ENCODE assay signal across 9 cellular contexts in the genomic region with DNA sequence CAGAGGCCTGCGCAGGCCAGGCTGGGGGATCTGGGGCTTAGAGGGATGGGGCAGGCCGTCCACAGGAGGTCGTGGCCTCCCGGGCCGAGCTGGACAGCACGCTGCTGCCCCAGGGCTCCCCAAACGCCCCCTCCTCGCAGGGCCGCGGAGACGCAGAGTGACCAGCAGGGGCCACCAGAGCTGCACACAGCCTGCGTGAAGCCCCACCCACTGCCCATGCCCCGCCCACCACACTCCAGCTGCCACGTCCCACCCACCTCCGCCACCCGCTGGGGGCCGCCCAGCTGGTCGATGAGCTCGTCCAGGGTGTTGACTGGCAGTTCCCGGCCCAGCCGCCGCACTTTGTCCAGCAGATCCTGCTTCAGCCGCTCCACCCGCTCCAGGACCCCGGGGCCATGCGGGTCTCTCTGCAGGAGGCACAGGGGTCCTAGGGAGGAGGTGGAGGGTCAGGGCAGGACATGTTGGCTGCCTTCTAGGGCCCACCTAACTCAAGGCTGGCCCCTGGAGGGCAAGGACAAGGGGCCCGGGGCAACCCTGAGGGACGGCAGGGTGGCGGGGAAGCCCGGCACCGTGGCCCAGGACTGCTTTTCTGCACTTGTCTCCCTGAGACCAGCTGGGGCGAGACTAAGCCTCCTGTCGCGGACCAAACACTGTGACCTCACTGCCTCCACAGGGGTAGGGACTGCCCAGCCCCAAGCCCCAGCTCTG. TPM values are rescaled to one million over a fixed set of nuclear protein-coding genes. Genes with fewer than 3 reads are reported as not detected.
A peak's percentile ranks its signal among the peaks of the same experiment; 100 is the strongest.
DNase-seq lines count a peak whose midpoint lies in the region; ATAC-seq lines count a peak whose summit lies in the region.
"Had no signal": no experiment of that assay in that cellular context is flagged by ENCODE, and none has a peak within 500 bp of the region (broad histone marks: within the 10 kb centered on the region; RNA-seq: fewer than 3 reads in every experiment).

No MANE protein-coding gene starts in this region.

- H3K27me3 ChIP-seq in effector memory CD4-positive, alpha-beta T cell (replicated peaks; ENCODE audit: control insufficient read depth, insufficient read depth, low read length, poor library complexity, severe bottlenecking): no peaks in the 10 kb centered on the region

- in situ Hi-C loops in Caki2 (cut with HindIII; ENCODE audit: low pct_unique_long_range_greater_than_20kb, low sequenced_read_pairs): no loop called here

- no peak overlapping the region for H3K4me3 ChIP-seq in effector memory CD4-positive, alpha-beta T cell (ENCODE audit: insufficient read depth, low read depth, low read length, poor library complexity, severe bottlenecking)
- H3K4me3 ChIP-seq: SK-N-MC had no signal

- H3K27ac ChIP-seq in effector memory CD4-positive, alpha-beta T cell (ENCODE audit: insufficient read depth, low read length, poor library complexity, severe bottlenecking): peak overlapping the region; percentile 42
- H3K27ac ChIP-seq: SK-N-MC had no signal

- peak; percentile 49 for DNase-seq in Caki2 (ENCODE audit: low read depth)
- DNase-seq in NCI-H82 treated with DMSO at 0.1 percent for 48 hours (lab: John Stamatoyannopoulos, UW; ENCODE audit: unreplicated experiment): peak; percentile 65
- peak; percentile 66 to 80 (median 73) for DNase-seq in activated CD8-positive, alpha-beta memory T cell treated with anti-CD3 and anti-CD28 coated beads for 48 hours (ENCODE audit: low read depth in 2 of 3, low spot score in 2 of 3)
- peak; percentile 61 to 77 (median 69) for DNase-seq in effector memory CD4-positive, alpha-beta T cell
- peak; percentile 98 for DNase-seq in mesenteric fat pad (ENCODE audit: low spot score)
- peak; percentile 69 for DNase-seq in stimulated activated CD8-positive, alpha-beta memory T cell treated with anti-CD3 and anti-CD28 coated beads, Interleukin-12 subunit alpha, Interleukin-12 subunit beta, amount 100 ng/mL, for 1 hour (ENCODE audit: low read depth)

- ATAC-seq in HG02885 (IDR thresholded peaks at IDR 0.05; ENCODE audit: poor library complexity, unreplicated experiment): peak; percentile 60
- ATAC-seq in HG02884 (IDR thresholded peaks at IDR 0.05; ENCODE audit: unreplicated experiment): no peak

- peaks cover 10% of the 10 kb centered on the region for H3K4me1 ChIP-seq in effector memory CD4-positive, alpha-beta T cell (ENCODE audit: control insufficient read depth, insufficient read depth, low read length, poor library complexity, severe bottlenecking)

- H3K36me3 ChIP-seq in effector memory CD4-positive, alpha-beta T cell (ENCODE audit: control insufficient read depth, insufficient read depth, low read length): peaks cover 77% of the 10 kb centered on the region

- H3K9me3 ChIP-seq in effector memory CD4-positive, alpha-beta T cell (ENCODE audit: control insufficient read depth, low read length): no peaks in the 10 kb centered on the region

RNA-seq across cellular contexts. Expression of a gene that starts 9.6 kb away (rescaled TPM):
- total RNA-seq in Caki2 (2014; rRNA removed; shearing (Covaris generic); ENCODE audit: low replicate concordance): 693 and 719 TPM in 2 replicates
- total RNA-seq in mesenteric fat pad: 920 TPM

RNA-seq across cellular contexts. Expression of a gene that starts 18.3 kb away (rescaled TPM):
- 119 and 180 TPM in 2 replicates for total RNA-seq in Caki2 (2014; rRNA removed; shearing (Covaris generic); ENCODE audit: low replicate concordance)
- 205 TPM for total RNA-seq in mesenteric fat pad

RNA-seq across cellular contexts. Expression of a gene that starts 46.5 kb away (rescaled TPM):
- total RNA-seq in Caki2 (2014; rRNA removed; shearing (Covaris generic); ENCODE audit: low replicate concordance): 17.3 and 36.7 TPM in 2 replicates
- total RNA-seq in mesenteric fat pad: 25.5 TPM
